In the genomic region with DNA sequence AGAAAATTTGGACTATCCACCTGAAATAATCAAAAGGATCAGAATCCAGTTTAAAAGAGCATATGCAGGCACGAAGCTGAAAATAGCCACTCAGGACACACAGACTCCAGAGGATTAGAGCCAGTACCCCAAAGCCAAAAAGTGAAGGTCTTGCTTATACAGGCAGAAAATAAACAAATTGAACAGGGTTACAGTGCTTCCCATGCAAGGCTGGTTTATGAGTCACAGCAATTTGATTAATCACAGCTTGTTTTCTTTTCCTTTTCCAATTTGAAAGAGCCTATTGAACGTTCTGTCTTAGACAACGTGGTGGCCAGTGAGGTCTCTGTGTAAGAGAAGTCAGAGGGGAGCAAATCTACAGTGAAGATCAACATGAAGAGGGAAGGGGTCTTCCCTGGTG, we compare ENCODE assay signal across 2 cellular contexts.
TF ChIP-seq lines count a peak whose summit lies in the region.

No MANE protein-coding gene starts in this region.

TF ChIP-seq in endothelial cell of umbilical vein, 7 proteins besides CTCF, POLR2A, EP300 and RAD21:
- TF ChIP-seq MYC (IDR thresholded peaks at IDR 0.05; ENCODE audit: low read depth, low read length) (no peak), FOS (IDR thresholded peaks at IDR 0.05; ENCODE audit: borderline replicate concordance, insufficient read depth, low read length) (peak; percentile 54)
TF ChIP-seq in endothelial cell of umbilical vein: peak in this region for 1.

TF ChIP-seq in HepG2, 621 proteins besides CTCF, POLR2A, EP300 and RAD21:
- TF ChIP-seq FOSL1 (CRISPR knock-in tag; IDR thresholded peaks at IDR 0.05; ENCODE audit: borderline replicate concordance), result no peak
- TF ChIP-seq HMGA1 (CRISPR knock-in tag; conservative IDR thresholded peaks at IDR 0.05), result no peak
- TF ChIP-seq ZNF569 (CRISPR knock-in tag; IDR thresholded peaks at IDR 0.05; ENCODE audit: borderline replicate concordance), result no peak
- TF ChIP-seq, protein P1, sequence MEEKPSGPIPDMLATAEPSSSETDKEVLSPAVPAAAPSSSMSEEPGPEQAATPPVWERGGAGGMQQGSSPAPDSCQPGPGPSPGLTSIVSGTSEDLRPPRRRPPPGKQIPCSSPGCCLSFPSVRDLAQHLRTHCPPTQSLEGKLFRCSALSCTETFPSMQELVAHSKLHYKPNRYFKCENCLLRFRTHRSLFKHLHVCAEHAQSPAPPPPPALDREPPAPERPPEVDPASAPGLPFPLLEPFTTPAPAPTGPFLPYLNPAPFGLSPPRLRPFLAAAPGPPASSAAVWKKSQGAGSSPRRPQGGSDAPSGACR (CRISPR knock-in tag; IDR thresholded peaks at IDR 0.05), result 0 out of 2 replicates have a peak, but pooled peaks have one; percentile 2
- TF ChIP-seq CAMTA2 (CRISPR knock-in tag; IDR thresholded peaks at IDR 0.05; ENCODE audit: borderline replicate concordance), result no peak
- TF ChIP-seq NCOA2 (CRISPR knock-in tag; IDR thresholded peaks at IDR 0.05), result no peak
